14 cellular contexts compared by ENCODE assay signal in genomic region chr1:224543453-224543852, GRCh38.
A peak's percentile ranks its signal among the peaks of the same experiment; 100 is the strongest.
DNase-seq lines count a peak whose midpoint lies in the region; ATAC-seq and TF ChIP-seq lines count a peak whose summit lies in the region.
"Had no signal": no experiment of that assay in that cellular context is flagged by ENCODE, and none has a peak within 500 bp of the region (broad histone marks: within the 10 kb centered on the region; RNA-seq: fewer than 3 reads in every experiment).

No MANE protein-coding gene starts in this region.

- no peak for ATAC-seq in CD4-positive, alpha-beta T cell (ENCODE audit: poor library complexity)
- ATAC-seq: left ventricle myocardium superior, sciatic nerve had no signal

- H3K27ac Mint-ChIP-seq in CD4-positive, alpha-beta T cell, result no peak overlapping the region
- H3K27ac Mint-ChIP-seq: H9 had no signal

- H3K36me3 Mint-ChIP-seq in CD4-positive, alpha-beta T cell (ENCODE audit: low read depth), result no peaks in the 10 kb centered on the region

- CTCF ChIA-PET in CD4-positive, alpha-beta T cell (lab: Charles Lee), result no interaction called here

- no peaks in the 10 kb centered on the region for H3K27me3 ChIP-seq in SJSA1 (replicated peaks)
- no peaks in the 10 kb centered on the region for H3K27me3 ChIP-seq in CD4-positive, alpha-beta T cell (ENCODE audit: control insufficient read depth, insufficient read depth, low read length)
- H3K27me3 ChIP-seq: cardiac muscle cell had no signal

- peak overlapping the region; percentile 98 for H3K27ac ChIP-seq in SJSA1
- H3K27ac ChIP-seq in skin epidermis, result peak overlapping the region in 14 of 21 experiments; percentile 12 to 83 (median 46)
- no peak overlapping the region for H3K27ac ChIP-seq in CD4-positive, alpha-beta T cell (ENCODE audit: low read depth, low read length)
- H3K27ac ChIP-seq: 22Rv1, cardiac muscle cell had no signal

- intact Hi-C loops in CD4-positive, alpha-beta T cell (cut with DNase I, micrococcal nuclease), result no loop called here

- peaks cover 54% of the 10 kb centered on the region for H3K4me1 ChIP-seq in SJSA1 (replicated peaks)

- H3K9me3 ChIP-seq in SJSA1 (replicated peaks), result no peaks in the 10 kb centered on the region
- no peaks in the 10 kb centered on the region for H3K9me3 ChIP-seq in CD4-positive, alpha-beta T cell (ENCODE audit: control insufficient read depth, low read length)

- peak; percentile 40 for DNase-seq in DMS 273 (lab: John Stamatoyannopoulos, UW; ENCODE audit: unreplicated experiment)
- no peak for DNase-seq in DMS 273 treated with DMSO at 0.1 percent for 48 hours (lab: John Stamatoyannopoulos, UW)
- peak in 1 of 2 experiments; percentile 76 for DNase-seq in SJSA1 (ENCODE audit: low read depth in 1 of 2, low spot score in 2 of 2)
- DNase-seq in foreskin fibroblast, result peak; percentile 64 to 65
- no peak for DNase-seq in amygdala (lab: John Stamatoyannopoulos, UW)
- no peak for DNase-seq in GDM1 (lab: John Stamatoyannopoulos, UW)
- no peak for DNase-seq in CD4-positive, alpha-beta T cell
- DNase-seq: H9, left ventricle myocardium superior, NCI-H2171 treated with DMSO at 0.1 percent for 48 hours had no signal

- H3K4me1 Mint-ChIP-seq in CD4-positive, alpha-beta T cell (ENCODE audit: low read depth), result peaks cover 6% of the 10 kb centered on the region

- H3K4me3 Mint-ChIP-seq in CD4-positive, alpha-beta T cell, result no peak overlapping the region
- H3K4me3 Mint-ChIP-seq: H9 had no signal

- H3K4me3 ChIP-seq in SJSA1 (no peak overlapping the region), foreskin fibroblast (ENCODE audit: low read depth in 1 of 2, low read length in 2 of 2) (no peak overlapping the region), skin epidermis (no peak overlapping the region)
- H3K4me3 ChIP-seq: cardiac muscle cell had no signal

- H3K36me3 ChIP-seq in SJSA1, result no peaks in the 10 kb centered on the region
- H3K36me3 ChIP-seq: cardiac muscle cell had no signal

- POLR2A ChIA-PET in CD4-positive, alpha-beta T cell (lab: Charles Lee), result no interaction called here

- no peak for TF ChIP-seq CTCF in foreskin fibroblast (IDR thresholded peaks at IDR 0.05; ENCODE audit: low read depth, low read length)
- no peak for TF ChIP-seq CTCF in CD4-positive, alpha-beta T cell (IDR thresholded peaks at IDR 0.05)

- H3K27me3 Mint-ChIP-seq in CD4-positive, alpha-beta T cell, result peaks cover 6% of the 10 kb centered on the region

- H3K9me3 Mint-ChIP-seq in CD4-positive, alpha-beta T cell, result no peaks in the 10 kb centered on the region

Comparison
In these comparisons a context has a peak if more than half of its experiments do, and no peak if none do; other contexts are left out.
1. DNase-seq: peak in DMS 273 (single experiment) and foreskin fibroblast (2 of 2); none in DMS 273 treated with DMSO at 0.1 percent for 48 hours (single experiment), amygdala (0 of 56), GDM1 (single experiment) and CD4-positive, alpha-beta T cell (0 of 10).